ENCODE assay signal across 30 cellular contexts in genomic region chr9:91522496-91522895, GRCh38.
"Had no signal": no experiment of that assay in that cellular context is flagged by ENCODE, and none has a peak within 500 bp of the region (broad histone marks: within the 10 kb centered on the region; RNA-seq: fewer than 3 reads in every experiment).

No MANE protein-coding gene starts in this region.

- H3K9me3 ChIP-seq: neutrophil, ovary, prostate gland, vagina had no signal

- H3K27me3 ChIP-seq: brain microvascular endothelial cell, ovary, vagina had no signal

- ATAC-seq: activated CD4-positive, alpha-beta T cell treated with anti-CD3 and anti-CD28 coated beads for 36 hours; activated CD8-positive, alpha-beta memory T cell treated with anti-CD3 and anti-CD28 coated beads, Interleukin-2, amount 10 ng/mL, durations not matched to agents 7 days and 5 days; activated CD8-positive, alpha-beta T cell treated with anti-CD3 and anti-CD28 coated beads, Interleukin-2, amount 10 ng/mL, durations not matched to agents 7 days and 5 days; esophagus mucosa; left colon; sciatic nerve; stimulated activated effector memory CD8-positive, alpha-beta T cell treated with anti-CD3 and anti-CD28 coated beads, Interleukin-12 subunit alpha, Interleukin-12 subunit beta, amount 100 ng/mL, for 72 hours had no signal

- H3K4me1 ChIP-seq: prostate gland, vagina had no signal

- H3K27ac ChIP-seq: brain microvascular endothelial cell, neutrophil, ovary, prostate gland, skin epidermis, vagina had no signal

- H3K36me3 ChIP-seq: brain microvascular endothelial cell, neutrophil, ovary, prostate gland, vagina had no signal

- DNase-seq: activated B cell treated with CpG ODN at 0.5 μM for 24 hours; activated CD4-positive, alpha-beta T cell treated with anti-CD3 and anti-CD28 coated beads for 36 hours; activated CD8-positive, alpha-beta memory T cell treated with anti-CD3 and anti-CD28 coated beads, Interleukin-2, amount 10 ng/mL, durations not matched to agents 7 days and 5 days; activated CD8-positive, alpha-beta T cell treated with anti-CD3 and anti-CD28 coated beads, Interleukin-2, amount 10 ng/mL, durations not matched to agents 7 days and 5 days; activated naive CD4-positive, alpha-beta T cell treated with Interleukin-2 at 50 U/mL for 16 hours; activated T-cell treated with anti-CD3 and anti-CD28 coated beads, Interleukin-2, amount 50 U/mL, for 48 hours; amniotic stem cell; brain microvascular endothelial cell; endodermal cell; foreskin fibroblast; hypothalamus; immature natural killer cell; kidney; left colon; mammary epithelial cell; naive B cell; nephron progenitor cell; ovary; retina; stimulated activated CD4-positive, alpha-beta T cell treated with anti-CD3 and anti-CD28 coated beads, Interleukin-12 subunit alpha, Interleukin-12 subunit beta, amount 100 ng/mL, for 4 hours; stimulated activated CD4-positive, alpha-beta T cell treated with anti-CD3 and anti-CD28 coated beads, Interleukin-4, amount 100 ng/mL, for 1 hour; substantia nigra; T-helper 2 cell had no signal

- H3K4me3 ChIP-seq: ovary, prostate gland, skin epidermis, vagina had no signal
